ENCODE assay signal across 22 cellular contexts in the genomic region with DNA sequence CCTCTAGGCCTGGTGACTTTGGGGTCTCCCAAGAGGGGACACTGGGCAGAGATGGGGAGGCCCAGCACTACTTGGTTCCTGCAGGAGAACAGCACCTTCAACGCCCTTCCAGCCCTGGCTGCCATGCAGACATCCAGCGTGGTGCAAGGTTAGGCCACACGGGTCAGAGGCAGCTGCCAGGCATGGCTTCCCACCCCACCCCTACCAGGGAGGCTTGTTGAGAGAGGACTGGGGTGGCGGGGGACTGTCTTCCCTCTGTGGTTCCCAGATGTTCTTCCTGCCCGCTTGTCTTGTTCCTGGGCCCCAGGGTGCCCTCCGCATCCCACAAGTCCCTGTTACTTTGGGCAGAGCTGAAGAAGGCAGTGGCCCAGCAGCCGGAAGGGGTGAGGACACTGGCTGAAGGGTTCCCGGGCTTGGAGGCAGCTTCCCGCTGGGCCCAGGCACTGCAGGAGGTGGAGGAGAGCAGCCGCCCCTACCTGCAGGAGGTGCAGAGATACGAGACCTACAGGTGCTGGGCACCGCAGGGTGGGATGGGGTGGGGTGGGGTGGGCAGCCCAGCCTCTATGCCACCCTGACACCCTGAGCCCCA. TPM values are rescaled to one million over a fixed set of nuclear protein-coding genes. Genes with fewer than 3 reads are reported as not detected.
"Had no signal": no experiment of that assay in that cellular context is flagged by ENCODE, and none has a peak within 500 bp of the region (broad histone marks: within the 10 kb centered on the region; RNA-seq: fewer than 3 reads in every experiment).

No MANE protein-coding gene starts in this region.

- H3K4me1 Mint-ChIP-seq: naive thymus-derived CD8-positive, alpha-beta T cell; stimulated activated naive CD8-positive, alpha-beta T cell treated with anti-CD3 and anti-CD28 coated beads, Interleukin-15, amount 100 ng/mL, for 72 hours had no signal

- H3K27me3 Mint-ChIP-seq: activated naive CD8-positive, alpha-beta T cell; naive thymus-derived CD8-positive, alpha-beta T cell; progenitor cell of endocrine pancreas; stimulated activated naive CD8-positive, alpha-beta T cell treated with anti-CD3 and anti-CD28 coated beads, Interleukin-15, amount 100 ng/mL, for 72 hours had no signal

- H3K4me3 Mint-ChIP-seq: activated naive CD8-positive, alpha-beta T cell; activated T-helper 1 cell treated with anti-CD3 and anti-CD28 coated beads, Interleukin-12 subunit alpha, Interleukin-12 subunit beta, Interleukin-2, Interleukin-4 antibody, amounts not matched to agents 30 ng/mL and 10 ng/mL and 1 ng/mL, durations not matched to agents 14 hours and 24 hours and 36 hours; naive thymus-derived CD8-positive, alpha-beta T cell; stimulated activated naive CD8-positive, alpha-beta T cell treated with anti-CD3 and anti-CD28 coated beads, Interleukin-15, amount 100 ng/mL, for 72 hours had no signal

- H3K27me3 ChIP-seq: left lung, suprapubic skin, transverse colon had no signal

- H3K36me3 ChIP-seq: left lung, transverse colon had no signal

- ATAC-seq: left lung; naive thymus-derived CD8-positive, alpha-beta T cell; stimulated activated naive CD8-positive, alpha-beta T cell treated with anti-CD3 and anti-CD28 coated beads, Interleukin-15, amount 100 ng/mL, for 72 hours had no signal

- H3K9me3 ChIP-seq: left lung, suprapubic skin, transverse colon had no signal

- H3K9me3 Mint-ChIP-seq: activated T-helper 1 cell treated with anti-CD3 and anti-CD28 coated beads, Interleukin-12 subunit alpha, Interleukin-12 subunit beta, Interleukin-2, Interleukin-4 antibody, amounts not matched to agents 30 ng/mL and 10 ng/mL and 1 ng/mL, durations not matched to agents 14 hours and 24 hours and 36 hours; naive thymus-derived CD8-positive, alpha-beta T cell; stimulated activated naive CD8-positive, alpha-beta T cell treated with anti-CD3 and anti-CD28 coated beads, Interleukin-15, amount 100 ng/mL, for 72 hours had no signal

- FAIRE-seq: endothelial cell of umbilical vein, TTC549 had no signal

- DNase-seq: activated CD4-positive, alpha-beta T cell treated with anti-CD3 and anti-CD28 coated beads, Interleukin-2, amount 50 U/mL, for 4 hours; activated gamma-delta T cell treated with Interleukin-2 at 50 U/mL for 16 hours; activated T-cell treated with anti-CD3 and anti-CD28 coated beads for 4 hours; dermis blood vessel endothelial cell; effector memory CD4-positive, alpha-beta T cell; hippocampal formation; islet precursor cell; mesenchymal stem cell; stimulated activated CD4-positive, alpha-beta T cell treated with anti-CD3 and anti-CD28 coated beads, Interleukin-15, amount 100 ng/mL, for 24 hours; stimulated activated CD4-positive, alpha-beta T cell treated with anti-CD3 and anti-CD28 coated beads, Interleukin-2, amount 100 ng/mL, for 48 hours; stimulated activated naive CD8-positive, alpha-beta T cell treated with anti-CD3 and anti-CD28 coated beads, Interleukin-15, amount 100 ng/mL, for 72 hours; transverse colon had no signal

- H3K27ac ChIP-seq: left lung had no signal

- H3K4me1 ChIP-seq: left lung had no signal

- H3K36me3 Mint-ChIP-seq: activated naive CD8-positive, alpha-beta T cell; naive thymus-derived CD8-positive, alpha-beta T cell had no signal

- H3K4me3 ChIP-seq: left lung, skin epidermis, suprapubic skin, transverse colon had no signal

- H3K27ac Mint-ChIP-seq: activated naive CD8-positive, alpha-beta T cell; activated T-helper 1 cell treated with anti-CD3 and anti-CD28 coated beads, Interleukin-12 subunit alpha, Interleukin-12 subunit beta, Interleukin-2, Interleukin-4 antibody, amounts not matched to agents 30 ng/mL and 10 ng/mL and 1 ng/mL, durations not matched to agents 14 hours and 24 hours and 36 hours; progenitor cell of endocrine pancreas; stimulated activated naive CD8-positive, alpha-beta T cell treated with anti-CD3 and anti-CD28 coated beads, Interleukin-15, amount 100 ng/mL, for 72 hours had no signal

RNA-seq across cellular contexts. Expression of a gene that starts 4.5 kb away (rescaled TPM):
- polyA plus RNA-seq: naive thymus-derived CD8-positive, alpha-beta T cell had no signal

RNA-seq across cellular contexts. Expression of a gene that starts 18.4 kb away (rescaled TPM):
- total RNA-seq: activated T-helper 1 cell treated with anti-CD3 and anti-CD28 coated beads, Interleukin-12 subunit alpha, Interleukin-12 subunit beta, Interleukin-2, Interleukin-4 antibody, amounts not matched to agents 30 ng/mL and 10 ng/mL and 1 ng/mL, durations not matched to agents 14 hours and 24 hours and 36 hours; naive thymus-derived CD8-positive, alpha-beta T cell; T-helper 2 cell treated with Interferon-gamma antibody and Interleukin-4, amounts not matched to agents 100 ng/mL and 5 ng/mL, for 36 hours had no signal
- polyA plus RNA-seq: naive thymus-derived CD8-positive, alpha-beta T cell had no signal
